8 cellular contexts compared by ENCODE assay signal in genomic region chrX:64206556-64207162, GRCh38. TPM values are rescaled to one million over a fixed set of nuclear protein-coding genes. Genes with fewer than 3 reads are reported as not detected.
DNase-seq lines count a peak whose midpoint lies in the region; TF ChIP-seq lines count a peak whose summit lies in the region.

No MANE protein-coding gene starts in this region.

- TF ChIP-seq CTCF in CD14-positive monocyte (IDR thresholded peaks at IDR 0.05) (no peak), endothelial cell (IDR thresholded peaks at IDR 0.05; ENCODE audit: unreplicated experiment) (no peak), neural progenitor cell (IDR thresholded peaks at IDR 0.05) (no peak)

- H3K4me3 Mint-ChIP-seq in CD14-positive monocyte (peak overlapping the region; percentile 88 to 90), endothelial cell (ENCODE audit: unreplicated experiment) (peak overlapping the region; percentile 80), neural progenitor cell (peak overlapping the region; percentile 86)

- intact Hi-C loops in CD14-positive monocyte (cut with micrococcal nuclease): loop anchor here in 1 of 2 donors (10.0 kb wide), 1 partner anchor 452 kb away; a partner anchor contains a TSS

- no peaks in the 10 kb centered on the region for H3K79me2 ChIP-seq in neural progenitor cell (ENCODE audit: low read depth)

- peaks cover 4% of the 10 kb centered on the region for H4K20me1 ChIP-seq in neural progenitor cell (ENCODE audit: low read depth)

- peaks cover 20% of the 10 kb centered on the region for H3K4me1 Mint-ChIP-seq in CD14-positive monocyte
- no peaks in the 10 kb centered on the region for H3K4me1 Mint-ChIP-seq in endothelial cell (ENCODE audit: unreplicated experiment)
- H3K4me1 Mint-ChIP-seq in neural progenitor cell: peaks cover 22% of the 10 kb centered on the region

- peak overlapping the region; percentile 72 for H3K4me3 ChIP-seq in NT2/D1 (ENCODE audit: insufficient read length, low read depth)
- peak overlapping the region; percentile 58 for H3K4me3 ChIP-seq in neural progenitor cell

- DNase-seq in CD14-positive monocyte (ENCODE audit: low spot score) (no peak), NT2/D1 (ENCODE audit: low read depth, low spot score) (no peak), endothelial cell (ENCODE audit: low spot score) (no peak), neural progenitor cell (ENCODE audit: low spot score) (peak; percentile 28), NCI-H526 (lab: John Stamatoyannopoulos, UW) (no peak), NCI-H1436 treated with DMSO at 0.1 percent for 48 hours (lab: John Stamatoyannopoulos, UW) (no peak), RKO (ENCODE audit: low spot score) (no peak), GM19238 (ENCODE audit: insufficient read length, low spot score) (no peak)

- H3K27ac Mint-ChIP-seq in CD14-positive monocyte (peak overlapping the region; percentile 81 to 95 (median 93)), endothelial cell (ENCODE audit: unreplicated experiment) (no peak overlapping the region), neural progenitor cell (no peak overlapping the region)

- no peaks in the 10 kb centered on the region for H3K36me3 Mint-ChIP-seq in CD14-positive monocyte
- H3K36me3 Mint-ChIP-seq in endothelial cell (ENCODE audit: low read depth, unreplicated experiment): no peaks in the 10 kb centered on the region
- no peaks in the 10 kb centered on the region for H3K36me3 Mint-ChIP-seq in neural progenitor cell

- no peaks in the 10 kb centered on the region for H3K27me3 ChIP-seq in NT2/D1 (ENCODE audit: insufficient read depth, insufficient read length)
- peaks cover 7% of the 10 kb centered on the region for H3K27me3 ChIP-seq in neural progenitor cell

- peak overlapping the region; percentile 79 for H3K4me2 ChIP-seq in neural progenitor cell

- peaks cover 0 to 6% (median 2%) of the 10 kb centered on the region in 3 donors for H3K27me3 Mint-ChIP-seq in CD14-positive monocyte (ENCODE audit: low read depth in 3 of 3)
- H3K27me3 Mint-ChIP-seq in endothelial cell (ENCODE audit: unreplicated experiment): peaks cover 3% of the 10 kb centered on the region
- no peaks in the 10 kb centered on the region for H3K27me3 Mint-ChIP-seq in neural progenitor cell (ENCODE audit: insufficient read depth, low read depth)

- H3K9me3 Mint-ChIP-seq in CD14-positive monocyte (peaks cover 0 to 6% (median 0%) of the 10 kb centered on the region in 7 donors), endothelial cell (ENCODE audit: unreplicated experiment) (no peaks in the 10 kb centered on the region), neural progenitor cell (peaks cover 10% of the 10 kb centered on the region)

- no peaks in the 10 kb centered on the region for H3K36me3 ChIP-seq in NT2/D1 (ENCODE audit: insufficient read depth, insufficient read length, low read length)
- H3K36me3 ChIP-seq in neural progenitor cell: no peaks in the 10 kb centered on the region

- H3K9ac ChIP-seq in NT2/D1 (ENCODE audit: insufficient read length, low read depth): peak overlapping the region; percentile 79
- H3K9ac ChIP-seq in neural progenitor cell: no peak overlapping the region

- peaks cover 9% of the 10 kb centered on the region for H3F3A ChIP-seq in neural progenitor cell (ENCODE audit: low read depth)

- H3K27ac ChIP-seq in neural progenitor cell: no peak overlapping the region

- H3K4me1 ChIP-seq in NT2/D1 (ENCODE audit: insufficient read depth, insufficient read length): peaks cover 9% of the 10 kb centered on the region
- H3K4me1 ChIP-seq in neural progenitor cell: no peaks in the 10 kb centered on the region

- H2AFZ ChIP-seq in neural progenitor cell (replicated peaks): no peak overlapping the region

- H3K9me3 ChIP-seq in NT2/D1 (ENCODE audit: insufficient read depth, low read length) (no peaks in the 10 kb centered on the region), neural progenitor cell (ENCODE audit: low read depth) (no peaks in the 10 kb centered on the region)

RNA-seq across cellular contexts. Expression of gene AMER1, which starts 1.2 kb away (rescaled TPM):
- under 1 TPM; 0.02 to 0.03 TPM for polyA plus RNA-seq in CD14-positive monocyte
- total RNA-seq in endothelial cell (ENCODE audit: unreplicated experiment) (3.3 TPM), neural progenitor cell (ENCODE audit: low replicate concordance) (6.7 and 7.8 TPM in 2 replicates)

RNA-seq across cellular contexts. Expression of gene ASB12, which starts 23.7 kb away (rescaled TPM):
- polyA plus RNA-seq in CD14-positive monocyte: not detected
- total RNA-seq in endothelial cell (ENCODE audit: unreplicated experiment): 0.33 TPM
- total RNA-seq in neural progenitor cell (ENCODE audit: low replicate concordance): 0.19 TPM in 1 of 2 replicates, not detected in the other

Comparison
In these comparisons a context has a peak if more than half of its experiments do, and no peak if none do; other contexts are left out.
1. H3K27ac Mint-ChIP-seq: peak in CD14-positive monocyte (7 of 7); none in endothelial cell (single experiment) and neural progenitor cell (single experiment).
2. Peak in every context shown above with its lines, with median percentiles within 50 percentile points of each other: H3K4me3 Mint-ChIP-seq.